In the genomic region with DNA sequence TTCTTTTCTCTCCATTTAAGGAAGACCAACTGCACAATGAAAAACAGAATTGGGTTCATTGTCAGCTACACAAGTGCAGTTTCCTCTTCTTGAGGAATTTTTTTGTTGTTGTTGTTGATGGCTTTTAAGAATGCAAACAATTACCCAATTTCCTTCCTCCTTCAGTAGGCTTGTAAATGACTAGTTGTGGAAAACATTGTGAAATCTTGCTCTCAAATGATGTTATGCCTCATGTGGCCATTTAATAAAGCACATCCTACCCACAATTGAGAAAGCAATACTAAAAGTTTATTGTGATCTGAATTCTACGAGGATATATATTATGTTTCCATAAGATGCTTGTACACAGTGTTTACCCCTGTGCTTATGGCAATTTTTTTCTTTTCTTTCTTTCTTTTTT, we compare ENCODE assay signal across 8 cellular contexts.
DNase-seq lines count a peak whose midpoint lies in the region; ATAC-seq, FAIRE-seq and TF ChIP-seq lines count a peak whose summit lies in the region.

No MANE protein-coding gene starts in this region.

- H3K9me3 ChIP-seq in Karpas-422 (ENCODE audit: low read length) (no peaks in the 10 kb centered on the region), neural progenitor cell (ENCODE audit: low read depth) (no peaks in the 10 kb centered on the region)

- H2AFZ ChIP-seq in Karpas-422 (ENCODE audit: low read length) (no peak overlapping the region), neural progenitor cell (replicated peaks) (no peak overlapping the region)

- no peak overlapping the region for H3K27ac ChIP-seq in Karpas-422 (ENCODE audit: low read length)
- no peak overlapping the region for H3K27ac ChIP-seq in neural progenitor cell

- H3K4me2 ChIP-seq in Karpas-422 (ENCODE audit: low read depth, low read length, poor library complexity, severe bottlenecking) (no peak overlapping the region), neural progenitor cell (no peak overlapping the region)

- H3K79me2 ChIP-seq in Karpas-422 (ENCODE audit: low read length) (no peaks in the 10 kb centered on the region), neural progenitor cell (ENCODE audit: low read depth) (no peaks in the 10 kb centered on the region)

- no peaks in the 10 kb centered on the region for H3K9me2 ChIP-seq in Karpas-422 (replicated peaks; ENCODE audit: insufficient read depth, low read length)

- H3K27me3 Mint-ChIP-seq in neural progenitor cell (ENCODE audit: insufficient read depth, low read depth) = peaks cover 4% of the 10 kb centered on the region

- H3K9ac ChIP-seq in Karpas-422 (ENCODE audit: low read length) (no peak overlapping the region), neural progenitor cell (no peak overlapping the region)

- H3K9me3 Mint-ChIP-seq in neural progenitor cell = no peaks in the 10 kb centered on the region

- DNase-seq in Karpas-422 = peak; percentile 50
- DNase-seq in bronchial epithelial cell (ENCODE audit: low read depth) = peak; percentile 67
- DNase-seq in neural progenitor cell (ENCODE audit: low spot score) = no peak
- DNase-seq in activated effector memory CD4-positive, alpha-beta T cell treated with anti-CD3 and anti-CD28 coated beads, Interleukin-2, amount 50 U/mL, for 16 hours = no peak
- DNase-seq in NCI-H2227 treated with DMSO at 0.1 percent for 48 hours (lab: John Stamatoyannopoulos, UW) = no peak
- DNase-seq in activated naive CD4-positive, alpha-beta T cell (lab: John Stamatoyannopoulos, UW) = no peak

- H3K36me3 Mint-ChIP-seq in neural progenitor cell = no peaks in the 10 kb centered on the region

- H3K4me3 Mint-ChIP-seq in neural progenitor cell = no peak overlapping the region

- H3K27me3 ChIP-seq in Karpas-422 (ENCODE audit: low read length) (no peaks in the 10 kb centered on the region), bronchial epithelial cell (ENCODE audit: control insufficient read depth, insufficient read depth, low read length) (no peaks in the 10 kb centered on the region), neural progenitor cell (no peaks in the 10 kb centered on the region)

- no peak for FAIRE-seq in bronchial epithelial cell (lab: Jason Lieb, UNC)

- H3K36me3 ChIP-seq in Karpas-422 (ENCODE audit: insufficient read depth, low read length) (no peaks in the 10 kb centered on the region), bronchial epithelial cell (ENCODE audit: control insufficient read depth, insufficient read depth, low read length) (no peaks in the 10 kb centered on the region), neural progenitor cell (no peaks in the 10 kb centered on the region)

- H3K27ac Mint-ChIP-seq in neural progenitor cell = no peak overlapping the region

- H3K4me1 ChIP-seq in Karpas-422 (ENCODE audit: low read length) (no peaks in the 10 kb centered on the region), neural progenitor cell (peaks cover 4% of the 10 kb centered on the region)

- H3F3A ChIP-seq in neural progenitor cell (ENCODE audit: low read depth) = no peaks in the 10 kb centered on the region

- H3K4me3 ChIP-seq in Karpas-422 (ENCODE audit: low read length) = no peak overlapping the region
- H3K4me3 ChIP-seq in bronchial epithelial cell (ENCODE audit: low read depth, low read length) = no peak overlapping the region
- no peak overlapping the region for H3K4me3 ChIP-seq in neural progenitor cell

- ATAC-seq in GM18520 (IDR thresholded peaks at IDR 0.05; ENCODE audit: unreplicated experiment) (peak; percentile 50), GM19395 (IDR thresholded peaks at IDR 0.05; ENCODE audit: unreplicated experiment) (no peak)

- H4K20me1 ChIP-seq in Karpas-422 (ENCODE audit: insufficient read depth, low read depth, low read length) (no peaks in the 10 kb centered on the region), neural progenitor cell (ENCODE audit: low read depth) (no peaks in the 10 kb centered on the region)

- H3K4me1 Mint-ChIP-seq in neural progenitor cell = peaks cover 5% of the 10 kb centered on the region

- TF ChIP-seq CTCF in bronchial epithelial cell (IDR thresholded peaks at IDR 0.05; ENCODE audit: insufficient read depth, low read length, severe bottlenecking) (peak; percentile 24), neural progenitor cell (IDR thresholded peaks at IDR 0.05) (peak; percentile 21)

Comparison
In these comparisons a context has a peak if more than half of its experiments do, and no peak if none do; other contexts are left out.
1. DNase-seq: peak in Karpas-422 (single experiment) and bronchial epithelial cell (single experiment); none in neural progenitor cell (single experiment), activated effector memory CD4-positive, alpha-beta T cell treated with anti-CD3 and anti-CD28 coated beads, Interleukin-2, amount 50 U/mL, for 16 hours (single experiment), NCI-H2227 treated with DMSO at 0.1 percent for 48 hours (single experiment) and activated naive CD4-positive, alpha-beta T cell (0 of 4).